In the genomic region with DNA sequence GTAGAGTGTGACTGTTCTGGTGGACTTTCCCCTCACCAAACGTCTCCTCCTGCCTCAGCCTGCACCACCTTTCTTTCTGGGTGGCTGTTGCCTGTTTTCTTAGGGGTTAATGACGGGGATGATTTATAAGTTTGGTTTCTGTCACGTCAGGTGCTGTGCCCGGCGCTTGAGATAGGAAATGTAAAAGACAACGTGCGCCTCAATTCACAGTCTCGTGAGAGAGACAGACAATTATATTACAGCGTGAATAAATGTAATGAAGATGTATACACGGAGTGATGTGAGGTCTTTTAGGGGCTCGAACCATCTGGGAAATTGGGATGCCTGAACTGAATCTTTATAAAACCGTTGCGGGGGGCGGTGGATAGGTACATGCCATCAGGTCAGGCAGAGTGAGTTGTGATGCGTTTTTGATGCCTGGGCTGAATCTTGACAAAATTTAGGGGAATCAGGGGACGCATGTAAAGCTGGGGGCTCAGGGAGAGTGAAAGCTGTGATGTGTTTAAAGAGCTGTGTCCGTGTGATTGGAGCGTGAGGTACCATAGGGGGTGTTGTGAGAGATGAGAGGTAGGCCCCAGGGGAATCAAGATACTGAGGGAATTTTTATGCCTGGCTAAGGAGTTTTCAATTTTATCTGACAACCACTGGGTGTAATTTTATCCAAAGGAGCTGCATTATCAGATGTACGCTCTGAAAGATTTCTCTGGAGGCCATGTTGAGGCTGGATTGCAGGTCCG, we compare ENCODE assay signal across 8 cellular contexts. TPM values are rescaled to one million over a fixed set of nuclear protein-coding genes. Genes with fewer than 3 reads are reported as not detected.
DNase-seq lines count a peak whose midpoint lies in the region; ATAC-seq, FAIRE-seq and TF ChIP-seq lines count a peak whose summit lies in the region.

No MANE protein-coding gene starts in this region.

- H3K4me1 ChIP-seq in K562 (replicated peaks in 1 of 2; ENCODE audit: control insufficient read depth in 2 of 2, insufficient read depth in 2 of 2, low read length in 2 of 2) (peaks cover 6 to 11% of the 10 kb centered on the region in 2 experiments; a peak in 4 of 5 replicates), right lobe of liver (no peaks in the 10 kb centered on the region)

- H3K27me3 ChIP-seq in MG63 (no peaks in the 10 kb centered on the region), K562 (ENCODE audit: control insufficient read depth in 2 of 2, insufficient read depth in 2 of 2, low read length in 2 of 2) (no peaks in the 10 kb centered on the region), right lobe of liver (no peaks in the 10 kb centered on the region)

- no peaks in the 10 kb centered on the region for H3K9me3 ChIP-seq in MG63
- no peaks in the 10 kb centered on the region for H3K9me3 ChIP-seq in K562 (replicated peaks; ENCODE audit: control insufficient read depth, insufficient read depth, low read depth, low read length)
- no peaks in the 10 kb centered on the region for H3K9me3 ChIP-seq in right lobe of liver

- H3K9me1 ChIP-seq in K562 (ENCODE audit: control insufficient read depth, insufficient read depth, low read length): no peaks in the 10 kb centered on the region

- H3K27ac ChIP-seq in K562 (ENCODE audit: extremely low read depth, low read depth, low read length): peak overlapping the region; percentile 84
- peak overlapping the region; percentile 81 to 89 (median 81) for H3K27ac ChIP-seq in right lobe of liver

- H3K79me2 ChIP-seq in K562 (ENCODE audit: control insufficient read depth, insufficient read depth, low read length): peaks cover 50% of the 10 kb centered on the region

- peak overlapping the region; percentile 99 for H2AFZ ChIP-seq in K562 (ENCODE audit: low read depth, low read length)

- CTCF ChIA-PET in K562 (lab: Yijun Ruan, JAX; ENCODE audit: low intra/inter-chr PET ratio): interaction anchor here (1.1 kb wide), 1 partner anchor 143 kb away, joined by 3 read pairs; no protein-coding TSS in a partner anchor

- in situ Hi-C loops in K562 (cut with MboI): no loop called here

- H3K36me3 ChIP-seq in MG63 (peaks cover 14% of the 10 kb centered on the region), K562 (ENCODE audit: control insufficient read depth, insufficient read depth, low read length) (peaks cover 11% of the 10 kb centered on the region), right lobe of liver (peaks cover 0 to 5% (median 0%) of the 10 kb centered on the region in 4 donors)

- H3K4me3 ChIP-seq in MG63 (peak overlapping the region; percentile 94), K562 (peak overlapping the region; percentile 62), right lobe of liver (peak overlapping the region; percentile 65 to 88 (median 86))

- peak overlapping the region; percentile 92 for H3K4me2 ChIP-seq in K562 (ENCODE audit: insufficient read depth, low read length)

- H3K9ac ChIP-seq in K562 (ENCODE audit: insufficient read depth in 1 of 2, low read depth in 2 of 2, low read length in 2 of 2): peak overlapping the region; percentile 78 to 93

- no peak for FAIRE-seq in K562 (lab: Jason Lieb, UNC)
- FAIRE-seq in urothelium cell line (lab: Jason Lieb, UNC): no peak

- WGBS in K562 (ENCODE audit: insufficient coverage, low coverage, missing lambda C conversion rate): under 1% methylated on average over 20 of the region's 20 CpGs
- 7% methylated on average over 20 of the region's 20 CpGs for WGBS in right lobe of liver (ENCODE audit: insufficient coverage, low coverage, low lambda C conversion rate, missing lambda C conversion rate)

- intact Hi-C loops in K562 (cut with micrococcal nuclease) (loop anchor here (1.0 to 2.0 kb wide), 2 partner anchors 45 to 142 kb away; no protein-coding TSS in a partner anchor), right lobe of liver (cut with DNase I) (loop anchor here in 1 of 2 donors (10.0 kb wide), 1 partner anchor 55 kb away; no protein-coding TSS in a partner anchor)

- no TSS peak for BruUV-seq in K562 (replicated peaks; lab: Mats Ljungman, UMichigan)

- H4K20me1 ChIP-seq in K562 (replicated peaks; ENCODE audit: control insufficient read depth, insufficient read depth, low read length): no peaks in the 10 kb centered on the region

- no peak for TF ChIP-seq EP300 in K562 (IDR thresholded peaks at IDR 0.05; ENCODE audit: low read length)

- no peak for TF ChIP-seq POLR2A in K562 (conservative IDR thresholded peaks at IDR 0.05)
- no peak for TF ChIP-seq POLR2A in right lobe of liver (IDR thresholded peaks at IDR 0.05)

- POLR2A ChIA-PET in K562 (lab: Yijun Ruan, JAX): interaction anchor here (0.6 to 1.0 kb wide), 6 partner anchors 10 to 674 kb away, joined by 3 to 4 read pairs (median 4); no protein-coding TSS in a partner anchor

- ATAC-seq in K562 (peak; percentile 31), right lobe of liver (no peak), esophagus mucosa (no peak)

- TF ChIP-seq CTCF in K562 (IDR thresholded peaks at IDR 0.05 in 2 of 3, conservative IDR thresholded peaks at IDR 0.05 in 1 of 3; ENCODE audit: insufficient read depth in 2 of 3, low read depth in 1 of 3, low read length in 3 of 3) (0 out of 6 replicates have a peak, but pooled peaks of 1 of the 3 experiments have one; percentile 2), right lobe of liver (IDR thresholded peaks at IDR 0.05) (no peak)

- peak; percentile 21 for DNase-seq in activated CD4-positive, alpha-beta T cell treated with anti-CD3 and anti-CD28 coated beads for 48 hours
- no peak for DNase-seq in activated CD4-positive, alpha-beta T cell treated with anti-CD3 and anti-CD28 coated beads, Interleukin-2, amount 50 U/mL, for 1 hour
- DNase-seq in MG63 (no peak), K562 (ENCODE audit: extremely low read depth in 1 of 4, low spot score in 3 of 4) (peak; percentile 35 to 50 (median 40)), right lobe of liver (no peak), urothelium cell line (ENCODE audit: low spot score) (peak; percentile 18), GOT3 (lab: John Stamatoyannopoulos, UW) (no peak)

- no peak for TF ChIP-seq RAD21 in K562 (CRISPR knock-in tag; conservative IDR thresholded peaks at IDR 0.05 in 1 of 2, IDR thresholded peaks at IDR 0.05 in 1 of 2)

RNA-seq across cellular contexts. Expression of gene TIPRL, which starts 0.8 kb away (rescaled TPM):
- 50.2 and 86.2 TPM in 2 replicates for total RNA-seq in MG63 (2014; rRNA removed; shearing (Covaris generic); ENCODE audit: low replicate concordance)
- total RNA-seq in K562 (2011; cell fraction: chromatin; rRNA removed; ENCODE audit: low replicate concordance): 7.1 and 15.3 TPM in 2 replicates
- 4.0 and 4.3 TPM in 2 replicates for total RNA-seq in K562 (2011; cell fraction: nucleolus; rRNA removed)
- 6.7 and 13.7 TPM in 2 replicates for total RNA-seq in K562 (2011; cell fraction: nucleoplasm; rRNA removed)
- 41.4 and 52.1 TPM in 2 replicates for total RNA-seq in K562 (2014; rRNA removed)
- 73.5 and 78.1 TPM in 2 replicates for total RNA-seq in K562 (2014; rRNA removed; fragmentation: Illumina TruSeq; extraction: Trizol)
- total RNA-seq in K562 (2015; rRNA removed; fragmentation: Illumina TruSeq; extraction: Trizol): 71.1 and 81.7 TPM in 2 replicates
- total RNA-seq in K562 (2021): 57.0 and 64.4 TPM in 2 replicates
- polyA plus RNA-seq in K562 (2011; rRNA removed): 44.9 and 69.9 TPM in 2 replicates
- 10.0 and 21.7 TPM in 2 replicates for polyA plus RNA-seq in K562 (2011; cell fraction: cytosol; rRNA removed)
- polyA plus RNA-seq in K562 (2011; cell fraction: nucleus; rRNA removed): 7.3 and 11.7 TPM in 2 replicates
- 42.3 and 51.3 TPM in 2 replicates for polyA plus RNA-seq in K562 (2012)
- polyA plus RNA-seq in K562 (2014; fragmentation: Illumina TruSeq; extraction: Trizol): 50.7 and 60.1 TPM in 2 replicates
- 10 to 100 TPM; 87.0 to 90.2 TPM for polyA plus RNA-seq in K562 (2014; fragmentation: Nextera tagmentation; extraction: Ambion mirVana)
- 54.8 and 63.2 TPM in 2 replicates for polyA plus RNA-seq in K562 (2014; rRNA removed)
- 87.3 and 88.4 TPM in 2 replicates for polyA minus RNA-seq in K562 (2011; rRNA and poly(A)+ RNA removed)
- 19.4 and 21.4 TPM in 2 replicates for polyA minus RNA-seq in K562 (2011; cell fraction: cytosol; rRNA and poly(A)+ RNA removed)
- 4.7 and 8.7 TPM in 2 replicates for polyA minus RNA-seq in K562 (2011; cell fraction: nucleus; rRNA and poly(A)+ RNA removed)
- total RNA-seq in right lobe of liver: 10 to 100 TPM; 12.1 to 24.1 (median 15.7) TPM
- 30.9 TPM for total RNA-seq in esophagus mucosa

RNA-seq across cellular contexts. Expression of gene GPR161, which starts 42.8 kb away (rescaled TPM):
- 5.2 and 5.8 TPM in 2 replicates for total RNA-seq in MG63 (2014; rRNA removed; shearing (Covaris generic); ENCODE audit: low replicate concordance)
- total RNA-seq in K562 (2011; cell fraction: chromatin; rRNA removed; ENCODE audit: low replicate concordance): 1.4 and 3.6 TPM in 2 replicates
- total RNA-seq in K562 (2011; cell fraction: nucleolus; rRNA removed): 2.6 and 3.8 TPM in 2 replicates
- total RNA-seq in K562 (2011; cell fraction: nucleoplasm; rRNA removed): 2.3 and 2.6 TPM in 2 replicates
- total RNA-seq in K562 (2014; rRNA removed) (0.45 and 1.1 TPM in 2 replicates), K562 (2014; rRNA removed; fragmentation: Illumina TruSeq; extraction: Trizol) (0.64 and 0.76 TPM in 2 replicates), K562 (2015; rRNA removed; fragmentation: Illumina TruSeq; extraction: Trizol) (0.68 and 1.0 TPM in 2 replicates), K562 (2021) (1.2 and 1.6 TPM in 2 replicates), right lobe of liver (1 to 10 TPM in 1 of 6 experiments, under 1 TPM in 5; 0.43 to 1.4 (median 0.48) TPM), esophagus mucosa (4.0 TPM)
- polyA plus RNA-seq in K562 (2011; rRNA removed) (2.4 and 3.2 TPM in 2 replicates), K562 (2014; fragmentation: Illumina TruSeq; extraction: Trizol) (0.95 and 1.3 TPM in 2 replicates), K562 (2014; fragmentation: Nextera tagmentation; extraction: Ambion mirVana) (under 1 TPM; 0.15 to 0.18 TPM), K562 (2014; rRNA removed) (0.73 and 1.1 TPM in 2 replicates)
- 3.1 and 3.3 TPM in 2 replicates for polyA plus RNA-seq in K562 (2011; cell fraction: cytosol; rRNA removed)
- polyA plus RNA-seq in K562 (2011; cell fraction: nucleus; rRNA removed): 3.5 and 3.9 TPM in 2 replicates
- 1.5 and 1.9 TPM in 2 replicates for polyA plus RNA-seq in K562 (2012)
- polyA minus RNA-seq in K562 (2011; rRNA and poly(A)+ RNA removed): 5.4 and 5.5 TPM in 2 replicates
- 2.8 TPM in 2 replicates for polyA minus RNA-seq in K562 (2011; cell fraction: cytosol; rRNA and poly(A)+ RNA removed)
- polyA minus RNA-seq in K562 (2011; cell fraction: nucleus; rRNA and poly(A)+ RNA removed): 2.3 and 2.8 TPM in 2 replicates

RNA-seq across cellular contexts. Expression of gene SFT2D2, which starts 46.2 kb away (rescaled TPM):
- total RNA-seq in MG63 (2014; rRNA removed; shearing (Covaris generic); ENCODE audit: low replicate concordance): 11.1 and 19.0 TPM in 2 replicates
- total RNA-seq in K562 (2011; cell fraction: chromatin; rRNA removed; ENCODE audit: low replicate concordance): 63.5 and 68.0 TPM in 2 replicates
- total RNA-seq in K562 (2011; cell fraction: nucleolus; rRNA removed): 26.0 and 28.6 TPM in 2 replicates
- total RNA-seq in K562 (2011; cell fraction: nucleoplasm; rRNA removed): 55.2 and 88.0 TPM in 2 replicates
- 20.5 and 21.6 TPM in 2 replicates for total RNA-seq in K562 (2014; rRNA removed)
- 28.7 and 34.2 TPM in 2 replicates for total RNA-seq in K562 (2014; rRNA removed; fragmentation: Illumina TruSeq; extraction: Trizol)
- total RNA-seq in K562 (2015; rRNA removed; fragmentation: Illumina TruSeq; extraction: Trizol): 28.1 and 28.4 TPM in 2 replicates
- total RNA-seq in K562 (2021): 46.6 and 50.1 TPM in 2 replicates
- polyA plus RNA-seq in K562 (2011; rRNA removed): 29.0 and 35.8 TPM in 2 replicates
- polyA plus RNA-seq in K562 (2011; cell fraction: cytosol; rRNA removed): 10.7 and 20.6 TPM in 2 replicates
- polyA plus RNA-seq in K562 (2011; cell fraction: nucleus; rRNA removed): 16.6 and 19.0 TPM in 2 replicates
- 6.7 and 9.0 TPM in 2 replicates for polyA plus RNA-seq in K562 (2012)
- 9.2 and 10.7 TPM in 2 replicates for polyA plus RNA-seq in K562 (2014; fragmentation: Illumina TruSeq; extraction: Trizol)
- 1 to 10 TPM; 3.4 to 6.1 TPM for polyA plus RNA-seq in K562 (2014; fragmentation: Nextera tagmentation; extraction: Ambion mirVana)
- 14.8 and 15.7 TPM in 2 replicates for polyA plus RNA-seq in K562 (2014; rRNA removed)
- 111 and 122 TPM in 2 replicates for polyA minus RNA-seq in K562 (2011; rRNA and poly(A)+ RNA removed)
- polyA minus RNA-seq in K562 (2011; cell fraction: cytosol; rRNA and poly(A)+ RNA removed): 48.0 and 48.3 TPM in 2 replicates
- polyA minus RNA-seq in K562 (2011; cell fraction: nucleus; rRNA and poly(A)+ RNA removed): 15.2 and 18.5 TPM in 2 replicates
- 10 to 100 TPM; 26.5 to 35.4 (median 29.8) TPM for total RNA-seq in right lobe of liver
- total RNA-seq in esophagus mucosa: 46.9 TPM

Comparison
In these comparisons a context has a peak if more than half of its experiments do, and no peak if none do; other contexts are left out.
1. DNase-seq: peak in activated CD4-positive, alpha-beta T cell treated with anti-CD3 and anti-CD28 coated beads for 48 hours (single experiment), K562 (4 of 4) and urothelium cell line (single experiment); none in activated CD4-positive, alpha-beta T cell treated with anti-CD3 and anti-CD28 coated beads, Interleukin-2, amount 50 U/mL, for 1 hour (single experiment), MG63 (single experiment), right lobe of liver (0 of 3) and GOT3 (single experiment).
2. Peak in every context shown above with its lines, with median percentiles within 50 percentile points of each other: H3K4me3 ChIP-seq.